In the genomic region with DNA sequence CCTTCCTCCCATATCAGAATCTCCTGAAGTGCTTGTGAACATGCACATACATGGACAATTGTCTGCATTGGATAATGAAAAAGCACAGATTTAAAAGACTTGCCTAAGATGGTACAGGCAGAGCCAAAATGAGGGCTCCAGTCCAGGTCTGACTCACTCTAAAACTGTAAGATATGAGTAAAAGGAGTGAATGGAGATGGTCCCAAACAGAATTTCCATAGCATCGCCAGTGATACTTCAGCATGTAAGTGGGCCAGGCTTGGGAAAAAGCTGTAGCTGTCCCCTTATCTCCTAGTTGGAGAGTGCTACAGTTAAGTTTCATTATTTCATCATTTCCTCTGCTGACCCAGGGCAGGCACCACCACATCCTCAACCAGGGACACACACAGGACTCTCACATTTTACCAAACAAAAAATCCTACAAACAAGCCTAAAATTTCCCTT, we compare ENCODE assay signal across 16 cellular contexts. TPM values are rescaled to one million over a fixed set of nuclear protein-coding genes. Genes with fewer than 3 reads are reported as not detected.
DNase-seq lines count a peak whose midpoint lies in the region; FAIRE-seq and TF ChIP-seq lines count a peak whose summit lies in the region.
"Had no signal": no experiment of that assay in that cellular context is flagged by ENCODE, and none has a peak within 500 bp of the region (broad histone marks: within the 10 kb centered on the region; RNA-seq: fewer than 3 reads in every experiment).

No MANE protein-coding gene starts in this region.

- TF ChIP-seq CTCF in MM.1S (IDR thresholded peaks at IDR 0.05; ENCODE audit: low read length): no peak
- no peak for TF ChIP-seq CTCF in astrocyte (IDR thresholded peaks at IDR 0.05; ENCODE audit: insufficient read depth, low read depth, low read length)
- no peak for TF ChIP-seq CTCF in glutamatergic neuron (IDR thresholded peaks at IDR 0.05; ENCODE audit: partially characterized antibody, unreplicated experiment)

- H3K9me2 ChIP-seq in MM.1S (replicated peaks; ENCODE audit: insufficient read depth, low read length): no peaks in the 10 kb centered on the region

- no peak for FAIRE-seq in astrocyte (lab: Jason Lieb, UNC)

- H3K79me2 ChIP-seq in MM.1S (ENCODE audit: low read length) (no peaks in the 10 kb centered on the region), astrocyte (ENCODE audit: insufficient read depth, low read length) (no peaks in the 10 kb centered on the region)

- H3F3A ChIP-seq in MM.1S (ENCODE audit: insufficient read depth, low read length): peaks cover 11% of the 10 kb centered on the region; the same call in 1 of the 2 replicates

- H3K36me3 Mint-ChIP-seq in astrocyte (ENCODE audit: low read depth, unreplicated experiment) (no peaks in the 10 kb centered on the region), glutamatergic neuron (ENCODE audit: unreplicated experiment) (no peaks in the 10 kb centered on the region)
- H3K36me3 Mint-ChIP-seq: activated CD4-positive, alpha-beta memory T cell treated with anti-CD3 and anti-CD28 coated beads for 36 hours; activated naive CD8-positive, alpha-beta T cell had no signal

- H3K27ac Mint-ChIP-seq in astrocyte (ENCODE audit: unreplicated experiment) (peak overlapping the region; percentile 38), glutamatergic neuron (ENCODE audit: unreplicated experiment) (no peak overlapping the region)
- H3K27ac Mint-ChIP-seq: activated CD4-positive, alpha-beta memory T cell treated with anti-CD3 and anti-CD28 coated beads for 36 hours; activated naive CD8-positive, alpha-beta T cell; memory B cell had no signal

- no peak overlapping the region for H3K4me3 Mint-ChIP-seq in astrocyte (ENCODE audit: unreplicated experiment)
- H3K4me3 Mint-ChIP-seq in glutamatergic neuron (ENCODE audit: unreplicated experiment): no peak overlapping the region
- H3K4me3 Mint-ChIP-seq: activated CD4-positive, alpha-beta memory T cell treated with anti-CD3 and anti-CD28 coated beads for 36 hours; activated naive CD8-positive, alpha-beta T cell; memory B cell had no signal

- no peak overlapping the region for H3K27ac ChIP-seq in MM.1S (ENCODE audit: low read length)
- H3K27ac ChIP-seq in astrocyte (ENCODE audit: low read depth, low read length): no peak overlapping the region
- H3K27ac ChIP-seq: 22Rv1, prostate gland, suprapubic skin had no signal

- peak overlapping the region; percentile 23; the same call in 1 of the 2 replicates for H2AFZ ChIP-seq in MM.1S (ENCODE audit: low read length)
- no peak overlapping the region for H2AFZ ChIP-seq in astrocyte (ENCODE audit: low read depth, low read length)

- H3K4me3 ChIP-seq in MM.1S (ENCODE audit: low read length) (no peak overlapping the region), astrocyte (ENCODE audit: insufficient read depth, low read depth, low read length) (no peak overlapping the region)
- H3K4me3 ChIP-seq: prostate gland, suprapubic skin had no signal

- no peaks in the 10 kb centered on the region for H3K9me3 ChIP-seq in MM.1S (replicated peaks; ENCODE audit: insufficient read depth, low read length)
- H3K9me3 ChIP-seq in astrocyte (ENCODE audit: insufficient read depth, low read depth, low read length): no peaks in the 10 kb centered on the region
- H3K9me3 ChIP-seq: prostate gland, suprapubic skin had no signal

- H3K9ac ChIP-seq in MM.1S (ENCODE audit: low read length) (no peak overlapping the region), astrocyte (ENCODE audit: low read length) (no peak overlapping the region)

- H3K27me3 ChIP-seq in MM.1S (replicated peaks; ENCODE audit: insufficient read depth, low read length) (no peaks in the 10 kb centered on the region), astrocyte (ENCODE audit: insufficient read depth, low read length) (no peaks in the 10 kb centered on the region)
- H3K27me3 ChIP-seq: suprapubic skin had no signal

- H3K9me3 Mint-ChIP-seq in astrocyte (ENCODE audit: unreplicated experiment) (peaks cover 3% of the 10 kb centered on the region), glutamatergic neuron (ENCODE audit: unreplicated experiment) (no peaks in the 10 kb centered on the region)
- H3K9me3 Mint-ChIP-seq: activated CD4-positive, alpha-beta memory T cell treated with anti-CD3 and anti-CD28 coated beads for 36 hours had no signal

- DNase-seq in NOMO-1 (lab: John Stamatoyannopoulos, UW; ENCODE audit: unreplicated experiment in 2 of 2) (peak; percentile 3 to 31), NOMO-1 treated with dmso at 0.1 percent for 144 hours (lab: John Stamatoyannopoulos, UW; ENCODE audit: unreplicated experiment) (no peak), MM.1S (no peak), astrocyte (ENCODE audit: low read depth) (peak; percentile 70), lung microvascular endothelial cell (ENCODE audit: low read depth in 2 of 2) (peak; percentile 29 to 90), NCI-H748 treated with DMSO at 0.1 percent for 48 hours (lab: John Stamatoyannopoulos, UW) (no peak), glutamatergic neuron (no peak)
- no peak for DNase-seq in stimulated activated CD4-positive, alpha-beta T cell treated with anti-CD3 and anti-CD28 coated beads, Interleukin-4, amount 100 ng/mL, for 1 hour
- DNase-seq: activated CD4-positive, alpha-beta memory T cell treated with anti-CD3 and anti-CD28 coated beads for 36 hours; DMS53; effector memory CD4-positive, alpha-beta T cell had no signal

- H3K4me1 Mint-ChIP-seq in astrocyte (ENCODE audit: low read depth, unreplicated experiment): peaks cover 26% of the 10 kb centered on the region
- no peaks in the 10 kb centered on the region for H3K4me1 Mint-ChIP-seq in glutamatergic neuron (ENCODE audit: low read depth, unreplicated experiment)

- H4K20me1 ChIP-seq in MM.1S (ENCODE audit: insufficient read depth, low read length): no peaks in the 10 kb centered on the region
- H4K20me1 ChIP-seq in astrocyte (ENCODE audit: insufficient read depth, low read length): no peaks in the 10 kb centered on the region

- H3K4me2 ChIP-seq in MM.1S (ENCODE audit: low read depth, low read length) (peak overlapping the region; percentile 19; the same call in 1 of the 2 replicates), astrocyte (ENCODE audit: low read length) (no peak overlapping the region)

- H3K27me3 Mint-ChIP-seq in astrocyte (ENCODE audit: low read depth, unreplicated experiment) (no peaks in the 10 kb centered on the region), glutamatergic neuron (ENCODE audit: unreplicated experiment) (no peaks in the 10 kb centered on the region)
- H3K27me3 Mint-ChIP-seq: memory B cell had no signal

- H3K4me1 ChIP-seq in MM.1S (ENCODE audit: low read length) (peaks cover 43% of the 10 kb centered on the region), astrocyte (ENCODE audit: insufficient read depth, low read length) (peaks cover 8% of the 10 kb centered on the region)
- H3K4me1 ChIP-seq: prostate gland had no signal

- H3K36me3 ChIP-seq in MM.1S (replicated peaks; ENCODE audit: insufficient read depth, low read length): no peaks in the 10 kb centered on the region
- H3K36me3 ChIP-seq in astrocyte (ENCODE audit: insufficient read depth, low read length): no peaks in the 10 kb centered on the region
- H3K36me3 ChIP-seq: prostate gland, suprapubic skin had no signal

RNA-seq across cellular contexts. Expression of a gene that starts 26.4 kb away (rescaled TPM):
- total RNA-seq in astrocyte (2.5 and 2.7 TPM in 2 replicates), lung microvascular endothelial cell (0.60 and 0.87 TPM in 2 replicates), glutamatergic neuron (ENCODE audit: unreplicated experiment) (not detected)
- total RNA-seq: prostate gland had no signal

Comparison
In these comparisons a context has a peak if more than half of its experiments do, and no peak if none do; other contexts are left out.
1. DNase-seq: peak in NOMO-1 (2 of 2), astrocyte (single experiment) and lung microvascular endothelial cell (2 of 2); none in NOMO-1 treated with dmso at 0.1 percent for 144 hours (single experiment), MM.1S (single experiment), NCI-H748 treated with DMSO at 0.1 percent for 48 hours (single experiment), stimulated activated CD4-positive, alpha-beta T cell treated with anti-CD3 and anti-CD28 coated beads, Interleukin-4, amount 100 ng/mL, for 1 hour (single experiment) and glutamatergic neuron (single experiment).